27 cellular contexts compared by ENCODE assay signal in the genomic region with DNA sequence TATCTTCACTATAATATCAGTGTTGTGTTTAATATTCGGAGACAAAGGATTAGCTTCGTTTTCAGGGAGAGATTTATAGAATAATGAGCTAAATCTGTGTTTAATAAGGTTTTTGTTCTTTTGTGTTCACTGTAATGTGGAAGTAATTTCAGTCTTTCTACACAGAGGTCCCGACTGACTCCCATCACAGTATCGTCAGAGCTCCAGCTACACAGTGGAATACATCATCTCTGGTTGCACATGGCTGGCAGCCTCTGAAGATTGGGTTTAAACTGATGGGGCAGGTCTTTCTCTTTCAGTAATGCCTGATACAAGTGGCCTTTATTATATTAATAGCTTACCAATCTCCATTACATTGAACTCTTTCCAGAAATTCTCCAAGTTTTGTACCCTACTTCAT.
"Had no signal": no experiment of that assay in that cellular context is flagged by ENCODE, and none has a peak within 500 bp of the region (broad histone marks: within the 10 kb centered on the region; RNA-seq: fewer than 3 reads in every experiment).

No MANE protein-coding gene starts in this region.

- H3K36me3 ChIP-seq: stomach, suprapubic skin, thoracic aorta, thyroid gland, tibial artery, tibial nerve, transverse colon, upper lobe of left lung, upper lobe of right lung, vagina had no signal

- H3K4me1 ChIP-seq: stomach, suprapubic skin, testis, thyroid gland, tibial artery, tibial nerve, upper lobe of left lung, upper lobe of right lung, uterus, vagina had no signal

- ATAC-seq: stimulated activated effector memory CD8-positive, alpha-beta T cell treated with anti-CD3 and anti-CD28 coated beads, Interleukin-12 subunit alpha, Interleukin-12 subunit beta, amount 100 ng/mL, for 72 hours; stimulated activated memory B cell treated with anti-CD40 and anti-IgM and Interleukin-4, amounts not matched to agents 10 μg/mL and 1 μg/mL and 100 μg/mL, for 72 hours; stimulated activated naive B cell treated with anti-CD40 and anti-IgM and Interleukin-4, amounts not matched to agents 10 μg/mL and 1 μg/mL and 100 μg/mL, for 72 hours; stimulated activated naive CD8-positive, alpha-beta T cell treated with anti-CD3 and anti-CD28 coated beads, Interleukin-15, amount 100 ng/mL, for 72 hours; stimulated activated naive CD8-positive, alpha-beta T cell treated with anti-CD3 and anti-CD28 coated beads, Interleukin-15, Interleukin-2, amounts not matched to agents 100 U/mL and 50 U/mL, for 24 hours; upper lobe of right lung had no signal

- H3K27me3 ChIP-seq: stomach, suprapubic skin, testis, thyroid gland, tibial artery, tibial nerve, transverse colon, upper lobe of left lung, upper lobe of right lung, uterus, vagina had no signal

- H3K27ac ChIP-seq: stomach, suprapubic skin, testis, thoracic aorta, thyroid gland, tibial artery, tibial nerve, transverse colon, upper lobe of left lung, upper lobe of right lung, uterus, vagina had no signal

- H3K9me3 ChIP-seq: stomach, suprapubic skin, testis, thoracic aorta, thyroid gland, tibial artery, tibial nerve, transverse colon, upper lobe of left lung, upper lobe of right lung, uterus, vagina had no signal

- FAIRE-seq: urothelium cell line had no signal

- DNase-seq: stimulated activated CD4-positive, alpha-beta T cell treated with anti-CD3 and anti-CD28 coated beads, Interleukin-2, amount 100 ng/mL, for 48 hours; stimulated activated CD4-positive, alpha-beta T cell treated with anti-CD3 and anti-CD28 coated beads, Interleukin-4, amount 100 ng/mL, for 1 hour; stimulated activated CD4-positive, alpha-beta T cell treated with anti-CD3 and anti-CD28 coated beads, Interleukin-4, amount 100 ng/mL, for 24 hours; stimulated activated CD4-positive, alpha-beta T cell treated with anti-CD3 and anti-CD28 coated beads, Interleukin-4, amount 100 ng/mL, for 4 hours; stimulated activated CD8-positive, alpha-beta memory T cell treated with anti-CD3 and anti-CD28 coated beads, Interleukin-4, amount 100 ng/mL, for 48 hours; stimulated activated naive B cell treated with anti-CD40 and anti-IgM and Interleukin-4, amounts not matched to agents 10 μg/mL and 1 μg/mL and 100 μg/mL, for 72 hours; stimulated activated naive CD4-positive, alpha-beta T cell; stimulated activated naive CD4-positive, alpha-beta T cell treated with Interleukin-2 at 50 U/mL for 16 hours; stimulated activated naive CD8-positive, alpha-beta T cell treated with anti-CD3 and anti-CD28 coated beads, Interleukin-15, amount 100 ng/mL, for 72 hours; stimulated activated naive CD8-positive, alpha-beta T cell treated with anti-CD3 and anti-CD28 coated beads, Interleukin-15, Interleukin-2, amounts not matched to agents 100 U/mL and 50 U/mL, for 24 hours; stomach; substantia nigra; testis; thyroid gland; tibial artery; transverse colon; trophoblast cell; upper lobe of left lung; upper lobe of right lung; uterus had no signal

- H3K4me3 ChIP-seq: stomach, suprapubic skin, testis, thoracic aorta, thyroid gland, tibial artery, tibial nerve, transverse colon, upper lobe of left lung, upper lobe of right lung, uterus, vagina had no signal
